1 cellular context compared by ENCODE assay signal in genomic region chr1:3321559-3322439, GRCh38.
TF ChIP-seq lines count a peak whose summit lies in the region.

No MANE protein-coding gene starts in this region.

TF ChIP-seq in K562, 482 proteins besides CTCF, POLR2A, EP300 and RAD21 (continued from another document):
- TF ChIP-seq ATF4 (CRISPR knock-in tag; IDR thresholded peaks at IDR 0.05) (peak; percentile 67; the same call in 1 of the 2 replicates), HOMEZ (CRISPR knock-in tag; IDR thresholded peaks at IDR 0.05) (no peak), OTX1 (CRISPR knock-in tag; IDR thresholded peaks at IDR 0.05) (peak; percentile 75; the same call in 1 of the 2 replicates), ARID1B (IDR thresholded peaks at IDR 0.05) (peak; percentile 16; the same call in 1 of the 2 replicates), ZNF165 (CRISPR knock-in tag; IDR thresholded peaks at IDR 0.05; ENCODE audit: borderline replicate concordance) (peak; percentile 91; the same call in 1 of the 2 replicates), MYC (IDR thresholded peaks at IDR 0.05; ENCODE audit: low read depth, low read length) (peak; percentile 51; the same call in 1 of the 2 replicates), MYC (CRISPR knock-in tag; IDR thresholded peaks at IDR 0.05; ENCODE audit: borderline replicate concordance, low read depth) (no peak), ETV1 (tag; conservative IDR thresholded peaks at IDR 0.05; ENCODE audit: low read depth) (peak; percentile 37; the same call in 1 of the 2 replicates), ZNF143 (CRISPR knock-in tag; IDR thresholded peaks at IDR 0.05) (0 out of 2 replicates have a peak, but pooled peaks have one; percentile 34), ZBTB11 (CRISPR knock-in tag; IDR thresholded peaks at IDR 0.05) (no peak), RBM14 (IDR thresholded peaks at IDR 0.05; ENCODE audit: borderline replicate concordance, insufficient read depth, low read depth, low read length) (no peak), SNAPC5 (CRISPR knock-in tag; IDR thresholded peaks at IDR 0.05) (no peak), BRCA1 (IDR thresholded peaks at IDR 0.05) (no peak), BRCA1 (CRISPR knock-in tag; IDR thresholded peaks at IDR 0.05) (no peak), DIDO1 (tag; IDR thresholded peaks at IDR 0.05; ENCODE audit: low read depth) (peak; percentile 55; the same call in 1 of the 2 replicates), BMI1 (IDR thresholded peaks at IDR 0.05; ENCODE audit: low read length) (no peak), ERF (CRISPR knock-in tag; IDR thresholded peaks at IDR 0.05) (no peak), PTRF (tag; IDR thresholded peaks at IDR 0.05) (no peak), GABPA (tag; conservative IDR thresholded peaks at IDR 0.05; ENCODE audit: low read depth) (no peak), HNRNPLL (IDR thresholded peaks at IDR 0.05; ENCODE audit: low read depth, low read length, poor library complexity, severe bottlenecking) (no peak), ZBTB1 (CRISPR knock-in tag; IDR thresholded peaks at IDR 0.05; ENCODE audit: borderline replicate concordance, low read depth) (no peak), TRIM24 (IDR thresholded peaks at IDR 0.05) (peak in 1 of 2 experiments; percentile 64; a peak in 2 of 4 replicates), ZNF449 (CRISPR knock-in tag; IDR thresholded peaks at IDR 0.05) (peak; percentile 21; the same call in 1 of the 2 replicates), PPARD (CRISPR knock-in tag; IDR thresholded peaks at IDR 0.05) (no peak), CAMTA2 (CRISPR knock-in tag; conservative IDR thresholded peaks at IDR 0.05) (no peak), ZC3H8 (IDR thresholded peaks at IDR 0.05) (no peak), RHOXF2B (CRISPR knock-in tag; conservative IDR thresholded peaks at IDR 0.05) (0 out of 2 replicates have a peak, but pooled peaks have one; percentile 70), TSC22D4 (tag; IDR thresholded peaks at IDR 0.05) (0 out of 2 replicates have a peak, but pooled peaks have one; percentile 50), SAFB (IDR thresholded peaks at IDR 0.05; ENCODE audit: borderline replicate concordance, low read depth, low read length) (no peak), POLR3A (IDR thresholded peaks at IDR 0.05; ENCODE audit: borderline replicate concordance, extremely low read depth, insufficient read depth, insufficient read length) (no peak), ZNF175 (CRISPR knock-in tag; IDR thresholded peaks at IDR 0.05; ENCODE audit: low read depth) (peak; percentile 90; the same call in 1 of the 2 replicates)
- TF ChIP-seq, protein P1, sequence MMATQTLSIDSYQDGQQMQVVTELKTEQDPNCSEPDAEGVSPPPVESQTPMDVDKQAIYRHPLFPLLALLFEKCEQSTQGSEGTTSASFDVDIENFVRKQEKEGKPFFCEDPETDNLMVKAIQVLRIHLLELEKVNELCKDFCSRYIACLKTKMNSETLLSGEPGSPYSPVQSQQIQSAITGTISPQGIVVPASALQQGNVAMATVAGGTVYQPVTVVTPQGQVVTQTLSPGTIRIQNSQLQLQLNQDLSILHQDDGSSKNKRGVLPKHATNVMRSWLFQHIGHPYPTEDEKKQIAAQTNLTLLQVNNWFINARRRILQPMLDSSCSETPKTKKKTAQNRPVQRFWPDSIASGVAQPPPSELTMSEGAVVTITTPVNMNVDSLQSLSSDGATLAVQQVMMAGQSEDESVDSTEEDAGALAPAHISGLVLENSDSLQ (IDR thresholded peaks at IDR 0.05): peak; percentile 40; the same call in 1 of the 2 replicates
- TF ChIP-seq, protein P2, sequence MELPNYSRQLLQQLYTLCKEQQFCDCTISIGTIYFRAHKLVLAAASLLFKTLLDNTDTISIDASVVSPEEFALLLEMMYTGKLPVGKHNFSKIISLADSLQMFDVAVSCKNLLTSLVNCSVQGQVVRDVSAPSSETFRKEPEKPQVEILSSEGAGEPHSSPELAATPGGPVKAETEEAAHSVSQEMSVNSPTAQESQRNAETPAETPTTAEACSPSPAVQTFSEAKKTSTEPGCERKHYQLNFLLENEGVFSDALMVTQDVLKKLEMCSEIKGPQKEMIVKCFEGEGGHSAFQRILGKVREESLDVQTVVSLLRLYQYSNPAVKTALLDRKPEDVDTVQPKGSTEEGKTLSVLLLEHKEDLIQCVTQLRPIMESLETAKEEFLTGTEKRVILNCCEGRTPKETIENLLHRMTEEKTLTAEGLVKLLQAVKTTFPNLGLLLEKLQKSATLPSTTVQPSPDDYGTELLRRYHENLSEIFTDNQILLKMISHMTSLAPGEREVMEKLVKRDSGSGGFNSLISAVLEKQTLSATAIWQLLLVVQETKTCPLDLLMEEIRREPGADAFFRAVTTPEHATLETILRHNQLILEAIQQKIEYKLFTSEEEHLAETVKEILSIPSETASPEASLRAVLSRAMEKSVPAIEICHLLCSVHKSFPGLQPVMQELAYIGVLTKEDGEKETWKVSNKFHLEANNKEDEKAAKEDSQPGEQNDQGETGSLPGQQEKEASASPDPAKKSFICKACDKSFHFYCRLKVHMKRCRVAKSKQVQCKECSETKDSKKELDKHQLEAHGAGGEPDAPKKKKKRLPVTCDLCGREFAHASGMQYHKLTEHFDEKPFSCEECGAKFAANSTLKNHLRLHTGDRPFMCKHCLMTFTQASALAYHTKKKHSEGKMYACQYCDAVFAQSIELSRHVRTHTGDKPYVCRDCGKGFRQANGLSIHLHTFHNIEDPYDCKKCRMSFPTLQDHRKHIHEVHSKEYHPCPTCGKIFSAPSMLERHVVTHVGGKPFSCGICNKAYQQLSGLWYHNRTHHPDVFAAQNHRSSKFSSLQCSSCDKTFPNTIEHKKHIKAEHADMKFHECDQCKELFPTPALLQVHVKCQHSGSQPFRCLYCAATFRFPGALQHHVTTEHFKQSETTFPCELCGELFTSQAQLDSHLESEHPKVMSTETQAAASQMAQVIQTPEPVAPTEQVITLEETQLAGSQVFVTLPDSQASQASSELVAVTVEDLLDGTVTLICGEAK (IDR thresholded peaks at IDR 0.05): peak; percentile 17; the same call in 1 of the 2 replicates
- TF ChIP-seq, protein P2 (CRISPR knock-in tag; IDR thresholded peaks at IDR 0.05): no peak
- TF ChIP-seq, protein P3, sequence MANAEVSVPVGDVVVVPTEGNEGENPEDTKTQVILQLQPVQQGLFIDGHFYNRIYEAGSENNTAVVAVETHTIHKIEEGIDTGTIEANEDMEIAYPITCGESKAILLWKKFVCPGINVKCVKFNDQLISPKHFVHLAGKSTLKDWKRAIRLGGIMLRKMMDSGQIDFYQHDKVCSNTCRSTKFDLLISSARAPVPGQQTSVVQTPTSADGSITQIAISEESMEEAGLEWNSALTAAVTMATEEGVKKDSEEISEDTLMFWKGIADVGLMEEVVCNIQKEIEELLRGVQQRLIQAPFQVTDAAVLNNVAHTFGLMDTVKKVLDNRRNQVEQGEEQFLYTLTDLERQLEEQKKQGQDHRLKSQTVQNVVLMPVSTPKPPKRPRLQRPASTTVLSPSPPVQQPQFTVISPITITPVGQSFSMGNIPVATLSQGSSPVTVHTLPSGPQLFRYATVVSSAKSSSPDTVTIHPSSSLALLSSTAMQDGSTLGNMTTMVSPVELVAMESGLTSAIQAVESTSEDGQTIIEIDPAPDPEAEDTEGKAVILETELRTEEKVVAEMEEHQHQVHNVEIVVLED (CRISPR knock-in tag; IDR thresholded peaks at IDR 0.05): no peak; the same call in 1 of the 2 replicates
- TF ChIP-seq, protein P4, sequence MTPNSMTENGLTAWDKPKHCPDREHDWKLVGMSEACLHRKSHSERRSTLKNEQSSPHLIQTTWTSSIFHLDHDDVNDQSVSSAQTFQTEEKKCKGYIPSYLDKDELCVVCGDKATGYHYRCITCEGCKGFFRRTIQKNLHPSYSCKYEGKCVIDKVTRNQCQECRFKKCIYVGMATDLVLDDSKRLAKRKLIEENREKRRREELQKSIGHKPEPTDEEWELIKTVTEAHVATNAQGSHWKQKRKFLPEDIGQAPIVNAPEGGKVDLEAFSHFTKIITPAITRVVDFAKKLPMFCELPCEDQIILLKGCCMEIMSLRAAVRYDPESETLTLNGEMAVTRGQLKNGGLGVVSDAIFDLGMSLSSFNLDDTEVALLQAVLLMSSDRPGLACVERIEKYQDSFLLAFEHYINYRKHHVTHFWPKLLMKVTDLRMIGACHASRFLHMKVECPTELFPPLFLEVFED (CRISPR knock-in tag; conservative IDR thresholded peaks at IDR 0.05): peak; percentile 31; the same call in 1 of the 2 replicates
- TF ChIP-seq, protein P5, sequence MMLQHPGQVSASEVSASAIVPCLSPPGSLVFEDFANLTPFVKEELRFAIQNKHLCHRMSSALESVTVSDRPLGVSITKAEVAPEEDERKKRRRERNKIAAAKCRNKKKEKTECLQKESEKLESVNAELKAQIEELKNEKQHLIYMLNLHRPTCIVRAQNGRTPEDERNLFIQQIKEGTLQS (IDR thresholded peaks at IDR 0.05): peak; percentile 42; the same call in 1 of the 2 replicates
- TF ChIP-seq, protein P5 (CRISPR knock-in tag; conservative IDR thresholded peaks at IDR 0.05): no peak
